Comparison of ENCODE assay signal across 8 cellular contexts in genomic region chr2:69770193-69770702, GRCh38. TPM values are rescaled to one million over a fixed set of nuclear protein-coding genes. Genes with fewer than 3 reads are reported as not detected.
DNase-seq lines count a peak whose midpoint lies in the region; ATAC-seq and TF ChIP-seq lines count a peak whose summit lies in the region.

No MANE protein-coding gene starts in this region.

- DNase-seq in AG09319 (ENCODE audit: extremely low read depth, low read depth) (peak; percentile 61), foreskin fibroblast (peak; percentile 81 to 92), ecto neural progenitor cell (ENCODE audit: low spot score) (no peak), NCI-H1417 (lab: John Stamatoyannopoulos, UW) (no peak)
- peak; percentile 59 for DNase-seq in activated CD4-positive, alpha-beta memory T cell treated with anti-CD3 and anti-CD28 coated beads, Interleukin-2, amount 10 ng/mL, durations not matched to agents 7 days and 5 days
- DNase-seq in activated CD4-positive, CD25-positive, alpha-beta regulatory T cell treated with anti-CD3 and anti-CD28 coated beads, Interleukin-2, amount 50 U/mL, for 72 hours, result no peak

- peaks cover 85% of the 10 kb centered on the region for H3K4me1 Mint-ChIP-seq in activated CD4-positive, alpha-beta memory T cell treated with anti-CD3 and anti-CD28 coated beads, Interleukin-2, amount 10 ng/mL, durations not matched to agents 7 days and 5 days

- peaks cover 3% of the 10 kb centered on the region for H3K36me3 ChIP-seq in skeletal muscle satellite cell (ENCODE audit: insufficient read depth, low read length)

- POLR2A ChIA-PET in activated CD4-positive, alpha-beta memory T cell treated with anti-CD3 and anti-CD28 coated beads, Interleukin-2, amount 10 ng/mL, durations not matched to agents 7 days and 5 days (lab: Charles Lee), result interaction anchor here (1.0 to 1.7 kb wide), 3 partner anchors 12 to 28 kb away, joined by 4 to 7 read pairs (median 4); partner anchors contain the start of gene ANXA4

- no peaks in the 10 kb centered on the region for H3K27me3 ChIP-seq in skeletal muscle satellite cell (ENCODE audit: control insufficient read depth, insufficient read depth, low read length)

- TF ChIP-seq CTCF in AG09319 (IDR thresholded peaks at IDR 0.05; ENCODE audit: low read depth, low read length), result no peak
- no peak for TF ChIP-seq CTCF in foreskin fibroblast (IDR thresholded peaks at IDR 0.05; ENCODE audit: low read depth, low read length)

- H3K4me2 ChIP-seq in skeletal muscle satellite cell (ENCODE audit: low read length), result peak overlapping the region; percentile 62

- CTCF ChIA-PET in activated CD4-positive, alpha-beta memory T cell treated with anti-CD3 and anti-CD28 coated beads, Interleukin-2, amount 10 ng/mL, durations not matched to agents 7 days and 5 days (lab: Charles Lee), result no interaction called here

- peak; percentile 49 for ATAC-seq in HG03196 (IDR thresholded peaks at IDR 0.05; ENCODE audit: unreplicated experiment)

- H3K4me3 ChIP-seq in foreskin fibroblast (ENCODE audit: low read depth in 1 of 2, low read length in 2 of 2) (peak overlapping the region in 1 of 2 donors; percentile 20), skeletal muscle satellite cell (ENCODE audit: low read length) (no peak overlapping the region)

- no peaks in the 10 kb centered on the region for H3K9me3 Mint-ChIP-seq in activated CD4-positive, alpha-beta memory T cell treated with anti-CD3 and anti-CD28 coated beads, Interleukin-2, amount 10 ng/mL, durations not matched to agents 7 days and 5 days

- no peaks in the 10 kb centered on the region for H3K9me3 ChIP-seq in skeletal muscle satellite cell (replicated peaks; ENCODE audit: low read length)

- peaks cover 55% of the 10 kb centered on the region for H3K4me1 ChIP-seq in skeletal muscle satellite cell (ENCODE audit: control insufficient read depth, insufficient read depth, low read length)

- H3K27me3 Mint-ChIP-seq in activated CD4-positive, alpha-beta memory T cell treated with anti-CD3 and anti-CD28 coated beads, Interleukin-2, amount 10 ng/mL, durations not matched to agents 7 days and 5 days, result no peaks in the 10 kb centered on the region

- H3K9ac ChIP-seq in skeletal muscle satellite cell (ENCODE audit: low read depth, low read length), result peak overlapping the region; percentile 47

- H3K36me3 Mint-ChIP-seq in activated CD4-positive, alpha-beta memory T cell treated with anti-CD3 and anti-CD28 coated beads, Interleukin-2, amount 10 ng/mL, durations not matched to agents 7 days and 5 days (ENCODE audit: low read depth), result peaks cover 22% of the 10 kb centered on the region

- peak overlapping the region; percentile 84 for H3K27ac Mint-ChIP-seq in activated CD4-positive, alpha-beta memory T cell treated with anti-CD3 and anti-CD28 coated beads, Interleukin-2, amount 10 ng/mL, durations not matched to agents 7 days and 5 days

- peak overlapping the region; percentile 36 for H3K4me3 Mint-ChIP-seq in activated CD4-positive, alpha-beta memory T cell treated with anti-CD3 and anti-CD28 coated beads, Interleukin-2, amount 10 ng/mL, durations not matched to agents 7 days and 5 days

RNA-seq across cellular contexts. Expression of gene ANXA4, which starts 28.3 kb away (rescaled TPM):
- total RNA-seq in activated CD4-positive, alpha-beta memory T cell treated with anti-CD3 and anti-CD28 coated beads, Interleukin-2, amount 10 ng/mL, durations not matched to agents 7 days and 5 days, result 10 to 100 TPM; 86.9 to 90.4 TPM
- total RNA-seq in skeletal muscle satellite cell (2012; rRNA removed), result 27.4 and 28.2 TPM in 2 replicates

RNA-seq across cellular contexts. Expression of gene GMCL1, which starts 59.2 kb away (rescaled TPM):
- total RNA-seq in activated CD4-positive, alpha-beta memory T cell treated with anti-CD3 and anti-CD28 coated beads, Interleukin-2, amount 10 ng/mL, durations not matched to agents 7 days and 5 days, result 10 to 100 TPM; 30.1 to 34.8 TPM
- total RNA-seq in skeletal muscle satellite cell (2012; rRNA removed), result 3.8 and 3.9 TPM in 2 replicates

Comparison
In these comparisons a context has a peak if more than half of its experiments do, and no peak if none do; other contexts are left out.
1. DNase-seq: peak in AG09319 (single experiment), activated CD4-positive, alpha-beta memory T cell treated with anti-CD3 and anti-CD28 coated beads, Interleukin-2, amount 10 ng/mL, durations not matched to agents 7 days and 5 days (single experiment) and foreskin fibroblast (2 of 2); none in activated CD4-positive, CD25-positive, alpha-beta regulatory T cell treated with anti-CD3 and anti-CD28 coated beads, Interleukin-2, amount 50 U/mL, for 72 hours (single experiment), ecto neural progenitor cell (single experiment) and NCI-H1417 (0 of 3).